ENCODE assay signal across 26 cellular contexts in the genomic region with DNA sequence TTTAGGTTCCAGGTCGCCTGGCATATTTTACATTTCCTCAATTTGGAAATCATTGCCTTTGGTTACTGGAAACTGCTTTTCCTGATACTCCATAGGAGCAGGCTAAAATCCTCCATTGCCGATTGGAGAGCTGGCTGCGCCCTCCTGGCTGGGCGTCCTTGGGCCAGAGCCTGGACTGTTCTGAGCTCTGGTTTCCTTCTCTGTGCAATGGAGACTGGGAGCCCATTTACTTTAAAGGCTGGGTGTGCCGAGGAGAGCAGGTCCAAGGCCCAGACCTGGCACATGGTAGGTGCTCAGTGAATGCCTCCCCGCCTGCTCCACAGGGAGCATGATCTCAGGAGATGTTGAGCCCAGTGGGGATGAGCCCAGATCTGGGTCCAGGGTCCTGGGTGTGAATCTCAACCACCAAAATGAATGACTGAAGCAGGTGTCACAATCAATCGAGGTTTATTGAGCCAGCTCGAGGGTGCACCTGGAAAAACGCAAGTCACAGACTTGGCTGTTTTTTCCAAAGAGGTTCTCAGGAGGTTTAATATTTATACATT.
"Had no signal": no experiment of that assay in that cellular context is flagged by ENCODE, and none has a peak within 500 bp of the region (broad histone marks: within the 10 kb centered on the region; RNA-seq: fewer than 3 reads in every experiment).

No MANE protein-coding gene starts in this region.

- ATAC-seq: activated T-cell treated with anti-CD3 and anti-CD28 coated beads, Interleukin-2, amount 50 U/mL, for 4 hours; activated T-helper 17 cell treated with anti-CD3 and anti-CD28 coated beads, Interleukin-2, amount 50 U/mL, for 72 hours; gastroesophageal sphincter; sciatic nerve; stimulated activated effector memory CD8-positive, alpha-beta T cell treated with anti-CD3 and anti-CD28 coated beads, Interleukin-12 subunit alpha, Interleukin-12 subunit beta, amount 100 ng/mL, for 72 hours; T-helper 17 cell had no signal

- H3K4me2 ChIP-seq: hepatocyte had no signal

- H3K4me3 ChIP-seq: gastroesophageal sphincter, hepatocyte, ovary, thoracic aorta, vagina had no signal

- H3K9me3 ChIP-seq: neutrophil, ovary, thoracic aorta, vagina had no signal

- H2AFZ ChIP-seq: hepatocyte had no signal

- H3K79me2 ChIP-seq: hepatocyte had no signal

- H3K36me3 ChIP-seq: neutrophil had no signal

- FAIRE-seq: astrocyte, small intestine had no signal

- DNase-seq: activated CD4-positive, alpha-beta memory T cell treated with anti-CD3 and anti-CD28 coated beads for 36 hours; activated CD4-positive, alpha-beta T cell treated with anti-CD3 and anti-CD28 coated beads, Interleukin-2, amount 10 ng/mL, durations not matched to agents 24 days and 14 days; activated CD4-positive, CD25-positive, alpha-beta regulatory T cell treated with anti-CD3 and anti-CD28 coated beads, Interleukin-2, amount 50 U/mL, for 72 hours; activated gamma-delta T cell treated with Interleukin-2 at 50 U/mL for 16 hours; activated naive CD4-positive, alpha-beta T cell treated with anti-CD3 and anti-CD28 coated beads, Interleukin-2, amount 50 U/mL, for 16 hours; activated T-cell treated with anti-CD3 and anti-CD28 coated beads, Interleukin-2, amount 50 U/mL, for 4 hours; amniotic stem cell; brain microvascular endothelial cell; central memory CD4-positive, alpha-beta T cell; dermis blood vessel endothelial cell; effector CD4-positive, alpha-beta T cell; ovary; retina; small intestine; stimulated activated CD4-positive, alpha-beta T cell treated with anti-CD3 and anti-CD28 coated beads, Interleukin-4, amount 100 ng/mL, for 24 hours; T-helper 17 cell; T1000 had no signal

- H3K4me1 ChIP-seq: gastroesophageal sphincter had no signal

- H3K27ac ChIP-seq: brain microvascular endothelial cell, gastroesophageal sphincter, hepatocyte, neutrophil, ovary, thoracic aorta, vagina had no signal

- H3K27me3 ChIP-seq: brain microvascular endothelial cell, gastroesophageal sphincter, hepatocyte, neutrophil, ovary, vagina had no signal
